8 cellular contexts compared by ENCODE assay signal in genomic region chr2:166375736-166376487, GRCh38. TPM values are rescaled to one million over a fixed set of nuclear protein-coding genes. Genes with fewer than 3 reads are reported as not detected.
A peak's percentile ranks its signal among the peaks of the same experiment; 100 is the strongest.
DNase-seq lines count a peak whose midpoint lies in the region; ATAC-seq, FAIRE-seq and TF ChIP-seq lines count a peak whose summit lies in the region.

TSS of gene SCN9A (minus strand) at chr2:166375944. CDS start at chr2:166311756, 64,188 bp downstream.

- H4K20me1 ChIP-seq in SU-DHL-6 (ENCODE audit: low read depth, low read length), result no peaks in the 10 kb centered on the region

- H3K4me2 ChIP-seq in SU-DHL-6 (ENCODE audit: low read depth, low read length, poor library complexity, severe bottlenecking), result peak within 1 kb of the TSS; percentile 12

- FAIRE-seq in GM12891 (lab: Jason Lieb, UNC), result no peak

- H3K9ac ChIP-seq in SU-DHL-6 (ENCODE audit: low read length) (no peak within 1 kb of the TSS), liver (ENCODE audit: low read depth in 1 of 2, low read length in 2 of 2) (peak within 1 kb of the TSS; percentile 39 to 59)

- H3K36me3 ChIP-seq in SU-DHL-6 (ENCODE audit: low read length) (no peaks in the 10 kb centered on the region), ectodermal cell (ENCODE audit: control insufficient read depth, insufficient read depth, low read length) (no peaks in the 10 kb centered on the region), liver (ENCODE audit: control insufficient read depth in 4 of 4, insufficient read depth in 3 of 4, low read depth in 1 of 4, low read length in 3 of 4) (no peaks in the 10 kb centered on the region)

- H2AFZ ChIP-seq in SU-DHL-6 (ENCODE audit: low read depth, low read length, severe bottlenecking), result no peak within 1 kb of the TSS

- no peaks in the 10 kb centered on the region for H3K9me2 ChIP-seq in SU-DHL-6 (replicated peaks; ENCODE audit: insufficient read depth, low read length)

- no peaks in the 10 kb centered on the region for H3F3A ChIP-seq in SU-DHL-6 (ENCODE audit: insufficient read depth)

- H3K4me3 ChIP-seq in NB4 (ENCODE audit: low read depth, low read length) (no peak within 1 kb of the TSS), SU-DHL-6 (ENCODE audit: insufficient read depth, low read length, poor library complexity, severe bottlenecking) (no peak within 1 kb of the TSS), ectodermal cell (ENCODE audit: insufficient read depth, low read depth, low read length) (peak within 1 kb of the TSS; percentile 59), liver (ENCODE audit: low read depth in 1 of 3, low read length in 3 of 3) (peak within 1 kb of the TSS; percentile 55 to 94 (median 87))

- 0% methylated on average over 40 to 43 of the region's 45 CpGs for WGBS in ectodermal cell, 2 experiments
- WGBS in liver, result under 1% methylated on average over 45 of the region's 45 CpGs

- H3K79me2 ChIP-seq in SU-DHL-6 (ENCODE audit: insufficient read depth, low read length), result no peaks in the 10 kb centered on the region

- H3K27me3 ChIP-seq in SU-DHL-6 (ENCODE audit: low read length) (no peaks in the 10 kb centered on the region), ectodermal cell (ENCODE audit: control insufficient read depth, insufficient read depth, low read length, poor library complexity, severe bottlenecking) (peaks cover 34% of the 10 kb centered on the region), liver (ENCODE audit: control insufficient read depth in 4 of 4, insufficient read depth in 4 of 4, low read length in 3 of 4) (no peaks in the 10 kb centered on the region)

- TF ChIP-seq CTCF in NB4 (IDR thresholded peaks at IDR 0.05; ENCODE audit: low read depth, low read length) (no peak), SU-DHL-6 (IDR thresholded peaks at IDR 0.05; ENCODE audit: insufficient read depth, low read length, poor library complexity, severe bottlenecking) (no peak), liver (IDR thresholded peaks at IDR 0.05; ENCODE audit: low read depth, low read length, missing input control) (no peak)

- H3K4me1 ChIP-seq in ectodermal cell (ENCODE audit: control insufficient read depth, insufficient read depth, low read length) (no peaks in the 10 kb centered on the region), liver (ENCODE audit: control insufficient read depth in 4 of 4, insufficient read depth in 4 of 4, low read length in 3 of 4) (peaks cover 4 to 32% (median 25%) of the 10 kb centered on the region in 4 donors)

- peak; percentile 43 for ATAC-seq in GM21786 (IDR thresholded peaks at IDR 0.05; ENCODE audit: unreplicated experiment)

- peak; percentile 22 for DNase-seq in DMS 273 treated with DMSO at 0.1 percent for 48 hours (lab: John Stamatoyannopoulos, UW)
- peak; percentile 64 for DNase-seq in NB4 (ENCODE audit: low read depth)
- peak; percentile 39 for DNase-seq in stimulated activated CD8-positive, alpha-beta memory T cell treated with anti-CD3 and anti-CD28 coated beads, Interleukin-4, amount 100 ng/mL, for 48 hours
- no peak for DNase-seq in GM12891 (ENCODE audit: insufficient read length, low spot score)

- H3K9me3 ChIP-seq in SU-DHL-6 (ENCODE audit: insufficient read depth, low read length) (no peaks in the 10 kb centered on the region), ectodermal cell (ENCODE audit: control insufficient read depth, low read length) (no peaks in the 10 kb centered on the region), liver (ENCODE audit: control insufficient read depth in 4 of 4, low read length in 3 of 4) (no peaks in the 10 kb centered on the region)

- H3K27ac ChIP-seq in SU-DHL-6 (ENCODE audit: low read depth, low read length) (no peak within 1 kb of the TSS), ectodermal cell (ENCODE audit: insufficient read depth, low read depth, low read length, poor library complexity, severe bottlenecking) (no peak within 1 kb of the TSS), liver (ENCODE audit: low read depth in 1 of 2, low read length in 2 of 2) (peak within 1 kb of the TSS; percentile 55 to 81)

- TF ChIP-seq POLR2A in NB4 (IDR thresholded peaks at IDR 0.05; ENCODE audit: extremely low read depth, insufficient read length), result no peak
- TF ChIP-seq POLR2A in GM12891 (IDR thresholded peaks at IDR 0.05; ENCODE audit: low read depth, low read length), result no peak

- TF ChIP-seq RAD21 in liver (IDR thresholded peaks at IDR 0.05), result peak in 1 of 2 donors; percentile 13

TF ChIP-seq in liver, 16 proteins besides CTCF, POLR2A, EP300 and RAD21 (continues in another document):
- TF ChIP-seq GABPA (IDR thresholded peaks at IDR 0.05 in 1 of 2, conservative IDR thresholded peaks at IDR 0.05 in 1 of 2) (no peak), HNF4A (conservative IDR thresholded peaks at IDR 0.05) (peak in 1 of 2 donors; percentile 46), JUND (IDR thresholded peaks at IDR 0.05) (no peak), ZBTB33 (IDR thresholded peaks at IDR 0.05) (no peak), TAF1 (conservative IDR thresholded peaks at IDR 0.05) (no peak), RXRA (IDR thresholded peaks at IDR 0.05) (peak in 1 of 2 donors; percentile 29), EGR1 (IDR thresholded peaks at IDR 0.05; ENCODE audit: low read depth in 2 of 2) (no peak), ATF3 (IDR thresholded peaks at IDR 0.05) (no peak), FOXA1 (IDR thresholded peaks at IDR 0.05) (no peak), NR2F2 (IDR thresholded peaks at IDR 0.05) (no peak), MAX (IDR thresholded peaks at IDR 0.05) (no peak), YY1 (IDR thresholded peaks at IDR 0.05) (peak; percentile 31), SP1 (IDR thresholded peaks at IDR 0.05) (peak; percentile 65)

TF ChIP-seq in GM12891, 5 proteins besides CTCF, POLR2A, EP300 and RAD21:
- TF ChIP-seq POLR2AphosphoS5 (IDR thresholded peaks at IDR 0.05; ENCODE audit: low read depth, low read length) (no peak), PAX5 (IDR thresholded peaks at IDR 0.05; ENCODE audit: insufficient read depth, low read length, severe bottlenecking) (no peak), TAF1 (IDR thresholded peaks at IDR 0.05; ENCODE audit: low read depth, low read length) (no peak), SPI1 (IDR thresholded peaks at IDR 0.05; ENCODE audit: low read depth, low read length) (no peak), POU2F2 (IDR thresholded peaks at IDR 0.05; ENCODE audit: low read depth, low read length) (no peak)
TF ChIP-seq in GM12891: peak in this region for 0.

RNA-seq across cellular contexts. Expression of gene SCN9A, which starts in this region (rescaled TPM):
- 0.61 TPM for polyA plus RNA-seq in ectodermal cell (2013, experiment 1 of 4)
- 0.37 TPM for polyA plus RNA-seq in ectodermal cell (2013, experiment 2 of 4)
- 0.37 TPM for polyA plus RNA-seq in ectodermal cell (2013, experiment 3 of 4)
- 0.36 TPM for polyA plus RNA-seq in ectodermal cell (2013, experiment 4 of 4)
- total RNA-seq in liver, result 10 to 100 TPM in 1 of 2 donors, 1 to 10 TPM in 1; 9.1 to 10.1 TPM
- polyA plus RNA-seq in liver, result 1 to 10 TPM; 1.2 to 9.4 TPM
- polyA plus RNA-seq in GM12891 (2012; ENCODE audit: low read depth, missing spikeins), result 0.03 TPM

Comparison
In these comparisons a context has a peak if more than half of its experiments do, and no peak if none do; other contexts are left out.
1. H3K4me3 ChIP-seq: peak in ectodermal cell (single experiment) and liver (3 of 3); none in NB4 (single experiment) and SU-DHL-6 (single experiment).
2. H3K27ac ChIP-seq: peak in liver (2 of 2); none in SU-DHL-6 (single experiment) and ectodermal cell (single experiment).